ENCODE assay signal across 10 cellular contexts in genomic region chr3:195238626-195239118, GRCh38. TPM values are rescaled to one million over a fixed set of nuclear protein-coding genes. Genes with fewer than 3 reads are reported as not detected.
DNase-seq lines count a peak whose midpoint lies in the region; ATAC-seq, FAIRE-seq and TF ChIP-seq lines count a peak whose summit lies in the region.
"Had no signal": no experiment of that assay in that cellular context is flagged by ENCODE, and none has a peak within 500 bp of the region (broad histone marks: within the 10 kb centered on the region; RNA-seq: fewer than 3 reads in every experiment).

No MANE protein-coding gene starts in this region.

- peaks cover 6% of the 10 kb centered on the region for H3K4me1 ChIP-seq in body of pancreas
- peaks cover 15% of the 10 kb centered on the region for H3K4me1 ChIP-seq in right cardiac atrium (ENCODE audit: control insufficient read depth, insufficient read depth, low read length)
- H3K4me1 ChIP-seq: foreskin keratinocyte had no signal

- no peak for FAIRE-seq in H54 (lab: Jason Lieb, UNC)

- TF ChIP-seq POLR2A in body of pancreas (IDR thresholded peaks at IDR 0.05) (no peak), H54 (IDR thresholded peaks at IDR 0.05; ENCODE audit: low read depth, low read length) (no peak)

- H3K36me3 ChIP-seq in body of pancreas (replicated peaks in 1 of 2; ENCODE audit: insufficient read depth in 1 of 2, low read depth in 2 of 2) = no peaks in the 10 kb centered on the region

- H3K36me3 Mint-ChIP-seq in progenitor cell of endocrine pancreas (ENCODE audit: insufficient read depth) = peaks cover 4% of the 10 kb centered on the region

- H3K9me3 ChIP-seq in body of pancreas (no peaks in the 10 kb centered on the region), right cardiac atrium (ENCODE audit: control insufficient read depth, low read length) (no peaks in the 10 kb centered on the region)

- H3K27ac ChIP-seq in body of pancreas (peak overlapping the region in 2 of 4 donors; percentile 12 to 44), right cardiac atrium (ENCODE audit: low read length) (peak overlapping the region; percentile 44)
- H3K27ac ChIP-seq: foreskin keratinocyte had no signal

- no peaks in the 10 kb centered on the region for H3K27me3 Mint-ChIP-seq in progenitor cell of endocrine pancreas

- no peaks in the 10 kb centered on the region for H3K27me3 ChIP-seq in body of pancreas
- no peaks in the 10 kb centered on the region for H3K27me3 ChIP-seq in right cardiac atrium (ENCODE audit: control insufficient read depth, insufficient read depth)
- H3K27me3 ChIP-seq: foreskin keratinocyte had no signal

- H3K4me1 Mint-ChIP-seq in progenitor cell of endocrine pancreas (ENCODE audit: low read depth) = peaks cover 22% of the 10 kb centered on the region

- H3K4me3 ChIP-seq in body of pancreas = no peak overlapping the region
- H3K4me3 ChIP-seq in right cardiac atrium (ENCODE audit: low read length) = no peak overlapping the region

- DNase-seq in GM03348 (ENCODE audit: low spot score) (peak; percentile 47), body of pancreas (peak in 3 of 4 donors; percentile 19 to 39 (median 22)), right cardiac atrium (peak in 2 of 3 donors; percentile 52 to 70), sciatic nerve (ENCODE audit: low spot score) (no peak), H54 (ENCODE audit: insufficient read length, low spot score) (no peak), progenitor cell of endocrine pancreas (ENCODE audit: low spot score, unreplicated experiment) (no peak), NCI-H2171 (lab: John Stamatoyannopoulos, UW) (no peak)
- DNase-seq: foreskin keratinocyte had no signal

- ATAC-seq in body of pancreas (peak; percentile 66), right cardiac atrium (peak; percentile 70 to 78), sciatic nerve (peak; percentile 77), HG03565 (IDR thresholded peaks at IDR 0.05; ENCODE audit: unreplicated experiment) (no peak)
- ATAC-seq: foreskin keratinocyte had no signal

- no peak overlapping the region for H3K4me3 Mint-ChIP-seq in progenitor cell of endocrine pancreas (ENCODE audit: low read depth)

- 83 to 89% methylated on average over 9 of the region's 9 CpGs for WGBS in body of pancreas, 2 donors
- WGBS in right cardiac atrium = 35% methylated on average over 9 of the region's 9 CpGs

- H3K27ac Mint-ChIP-seq in progenitor cell of endocrine pancreas = no peak overlapping the region
- H3K27ac Mint-ChIP-seq: activated T-helper 2 cell treated with anti-CD3 and anti-CD28 coated beads, Interferon-gamma antibody, Interleukin-2, Interleukin-4, amounts not matched to agents 10 μg/mL and 5 μg/mL and 100 μg/mL, durations not matched to agents 14 hours and 24 hours and 36 hours had no signal

- intact Hi-C loops in body of pancreas (cut with DNase I) (no loop called here), right cardiac atrium (cut with DNase I) (no loop called here), sciatic nerve (cut with DNase I) (no loop called here)

- H3K9me3 Mint-ChIP-seq in progenitor cell of endocrine pancreas (ENCODE audit: low read depth) = no peaks in the 10 kb centered on the region

- TF ChIP-seq CTCF in body of pancreas (IDR thresholded peaks at IDR 0.05) = no peak
- no peak for TF ChIP-seq CTCF in progenitor cell of endocrine pancreas (IDR thresholded peaks at IDR 0.05; ENCODE audit: unreplicated experiment)

RNA-seq across cellular contexts. Expression of gene XXYLT1, which starts 32.3 kb away (rescaled TPM):
- total RNA-seq in body of pancreas = 1 to 10 TPM; 1.3 to 4.2 TPM
- 1 to 10 TPM; 4.3 to 6.2 (median 4.9) TPM for total RNA-seq in right cardiac atrium
- 3.3 TPM for polyA plus RNA-seq in right cardiac atrium
- 11.0 TPM for total RNA-seq in sciatic nerve
- 23.7 and 25.4 TPM in 2 replicates for total RNA-seq in progenitor cell of endocrine pancreas

Comparison
In these comparisons a context has a peak if more than half of its experiments do, and no peak if none do; other contexts are left out.
1. DNase-seq: peak in GM03348 (single experiment), body of pancreas (3 of 4) and right cardiac atrium (2 of 3); none in sciatic nerve (single experiment), H54 (single experiment), progenitor cell of endocrine pancreas (single experiment) and NCI-H2171 (single experiment).